In the genomic region with DNA sequence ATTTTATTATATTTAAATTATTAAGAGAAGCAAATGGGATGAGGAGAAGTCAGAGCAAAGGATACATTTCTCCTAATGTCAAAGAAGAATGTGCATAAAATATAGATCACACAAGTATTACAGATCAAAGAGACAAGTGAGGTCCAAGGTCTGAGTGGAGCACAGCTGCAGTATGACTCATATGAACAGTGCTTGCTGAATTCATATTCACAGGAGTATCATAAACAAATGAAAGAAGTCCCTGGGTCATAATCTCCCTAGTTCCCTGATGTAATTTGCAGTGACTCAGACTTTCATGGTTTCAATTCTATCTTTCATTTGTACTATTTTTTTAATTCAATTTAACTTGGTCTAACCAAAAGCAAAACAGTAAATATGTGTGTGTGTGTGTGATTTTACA, we compare ENCODE assay signal across 11 cellular contexts.
DNase-seq lines count a peak whose midpoint lies in the region; ATAC-seq and TF ChIP-seq lines count a peak whose summit lies in the region.
"Had no signal": no experiment of that assay in that cellular context is flagged by ENCODE, and none has a peak within 500 bp of the region (broad histone marks: within the 10 kb centered on the region; RNA-seq: fewer than 3 reads in every experiment).

No MANE protein-coding gene starts in this region.

- H3K4ac ChIP-seq in mesendoderm (ENCODE audit: low read depth, low read length), result no peak overlapping the region

- H3K4me3 Mint-ChIP-seq in activated naive CD4-positive, alpha-beta T cell treated with anti-CD3 and anti-CD28 coated beads, Interleukin-2, amount 10 ng/mL, durations not matched to agents 7 days and 5 days, result no peak overlapping the region
- H3K4me3 Mint-ChIP-seq: activated CD4-positive, alpha-beta T cell treated with anti-CD3 and anti-CD28 coated beads for 36 hours had no signal

- H3K4me1 ChIP-seq in mesendoderm (ENCODE audit: control insufficient read depth, low read depth, low read length), result no peaks in the 10 kb centered on the region
- H3K4me1 ChIP-seq in uterus, result no peaks in the 10 kb centered on the region

- H3K4me2 ChIP-seq in mesendoderm (ENCODE audit: low read length), result no peak overlapping the region
- H3K4me2 ChIP-seq: BLaER1 treated with 17β-estradiol and CSF1 and Interleukin-3, amounts not matched to agents 10 nM and 100 nM had no signal

- H3K9me3 ChIP-seq in uterus, result no peaks in the 10 kb centered on the region
- H3K9me3 ChIP-seq: BLaER1 treated with 17β-estradiol and CSF1 and Interleukin-3, amounts not matched to agents 10 nM and 100 nM had no signal

- H3K36me3 Mint-ChIP-seq in activated naive CD4-positive, alpha-beta T cell treated with anti-CD3 and anti-CD28 coated beads, Interleukin-2, amount 10 ng/mL, durations not matched to agents 7 days and 5 days, result no peaks in the 10 kb centered on the region
- H3K36me3 Mint-ChIP-seq: activated naive CD4-positive, alpha-beta T cell treated with anti-CD3 and anti-CD28 coated beads, Interleukin-2, amount 50 U/mL, for 72 hours had no signal

- no peak overlapping the region for H3K56ac ChIP-seq in mesendoderm (ENCODE audit: low read length)

- in situ Hi-C loops in astrocyte of the spinal cord (cut with HindIII; ENCODE audit: low sequenced_read_pairs), result no loop called here

- DNase-seq in AG08395 (ENCODE audit: low spot score), result peak; percentile 83
- DNase-seq in HS-5 (ENCODE audit: low read depth), result peak; percentile 71
- peak; percentile 94 for DNase-seq in astrocyte of the spinal cord (ENCODE audit: low read depth, low spot score)
- DNase-seq in kidney epithelial cell (ENCODE audit: low read depth), result peak; percentile 29
- DNase-seq in mesendoderm, result no peak
- no peak for DNase-seq in activated naive CD4-positive, alpha-beta T cell treated with anti-CD3 and anti-CD28 coated beads, Interleukin-2, amount 10 ng/mL, durations not matched to agents 7 days and 5 days
- no peak for DNase-seq in uterus
- DNase-seq: activated CD4-positive, alpha-beta T cell treated with anti-CD3 and anti-CD28 coated beads for 36 hours had no signal

- no peak overlapping the region for H2BK5ac ChIP-seq in mesendoderm (ENCODE audit: low read length)

- ATAC-seq in GM19324 (IDR thresholded peaks at IDR 0.05; ENCODE audit: low FRiP score, unreplicated experiment), result no peak
- ATAC-seq: activated CD4-positive, alpha-beta T cell treated with anti-CD3 and anti-CD28 coated beads for 36 hours had no signal

- no peak overlapping the region for H4K8ac ChIP-seq in mesendoderm (ENCODE audit: low read depth, low read length)

- H3K18ac ChIP-seq in mesendoderm (ENCODE audit: low read length), result no peak overlapping the region

- no peak overlapping the region for H3K4me3 ChIP-seq in astrocyte of the spinal cord (ENCODE audit: low read depth, low read length)
- no peak overlapping the region for H3K4me3 ChIP-seq in kidney epithelial cell (ENCODE audit: low read depth, low read length)
- no peak overlapping the region for H3K4me3 ChIP-seq in mesendoderm (ENCODE audit: low read length)
- H3K4me3 ChIP-seq in uterus, result no peak overlapping the region
- H3K4me3 ChIP-seq: BLaER1 treated with 17β-estradiol and CSF1 and Interleukin-3, amounts not matched to agents 10 nM and 100 nM had no signal

- H3K79me1 ChIP-seq in mesendoderm (ENCODE audit: low read length), result no peaks in the 10 kb centered on the region

- no peak for TF ChIP-seq CTCF in astrocyte of the spinal cord (IDR thresholded peaks at IDR 0.05; ENCODE audit: low read depth, low read length)
- TF ChIP-seq CTCF in kidney epithelial cell (IDR thresholded peaks at IDR 0.05; ENCODE audit: insufficient read depth, low read length, poor library complexity, severe bottlenecking), result no peak
- TF ChIP-seq CTCF in uterus (IDR thresholded peaks at IDR 0.05), result no peak

- no peak overlapping the region for H2AK5ac ChIP-seq in mesendoderm (ENCODE audit: low read length)

- CTCF ChIA-PET in activated naive CD4-positive, alpha-beta T cell treated with anti-CD3 and anti-CD28 coated beads, Interleukin-2, amount 10 ng/mL, durations not matched to agents 7 days and 5 days (lab: Charles Lee), result no interaction called here

- H3K27me3 ChIP-seq in kidney epithelial cell (ENCODE audit: control insufficient read depth, insufficient read depth, low read length) (no peaks in the 10 kb centered on the region), mesendoderm (ENCODE audit: insufficient read depth, low read length, poor library complexity) (no peaks in the 10 kb centered on the region), uterus (no peaks in the 10 kb centered on the region)
- H3K27me3 ChIP-seq: BLaER1 treated with 17β-estradiol and CSF1 and Interleukin-3, amounts not matched to agents 10 nM and 100 nM had no signal

- H3K4me1 Mint-ChIP-seq in activated naive CD4-positive, alpha-beta T cell treated with anti-CD3 and anti-CD28 coated beads, Interleukin-2, amount 10 ng/mL, durations not matched to agents 7 days and 5 days, result no peaks in the 10 kb centered on the region
- H3K4me1 Mint-ChIP-seq: activated CD4-positive, alpha-beta T cell treated with anti-CD3 and anti-CD28 coated beads for 36 hours had no signal

- H3K36me3 ChIP-seq in kidney epithelial cell (ENCODE audit: control insufficient read depth, insufficient read depth, low read length), result no peaks in the 10 kb centered on the region
- no peaks in the 10 kb centered on the region for H3K36me3 ChIP-seq in mesendoderm (ENCODE audit: control insufficient read depth, insufficient read depth, low read length)
- no peaks in the 10 kb centered on the region for H3K36me3 ChIP-seq in uterus
- H3K36me3 ChIP-seq: BLaER1 treated with 17β-estradiol and CSF1 and Interleukin-3, amounts not matched to agents 10 nM and 100 nM had no signal

- no peak overlapping the region for H2BK15ac ChIP-seq in mesendoderm (replicated peaks; ENCODE audit: low read depth)

- no peak overlapping the region for H3K27ac ChIP-seq in mesendoderm (ENCODE audit: low read depth, low read length)
- no peak overlapping the region for H3K27ac ChIP-seq in uterus
- H3K27ac ChIP-seq: BLaER1 treated with 17β-estradiol and CSF1 and Interleukin-3, amounts not matched to agents 10 nM and 100 nM had no signal

- H3K27me3 Mint-ChIP-seq in activated naive CD4-positive, alpha-beta T cell treated with anti-CD3 and anti-CD28 coated beads, Interleukin-2, amount 10 ng/mL, durations not matched to agents 7 days and 5 days, result no peaks in the 10 kb centered on the region
- H3K27me3 Mint-ChIP-seq: activated CD4-positive, alpha-beta T cell treated with anti-CD3 and anti-CD28 coated beads for 36 hours had no signal

- H3K23ac ChIP-seq in mesendoderm (ENCODE audit: low read length), result no peak overlapping the region

- H3K27ac Mint-ChIP-seq in activated naive CD4-positive, alpha-beta T cell treated with anti-CD3 and anti-CD28 coated beads, Interleukin-2, amount 10 ng/mL, durations not matched to agents 7 days and 5 days, result no peak overlapping the region
- H3K27ac Mint-ChIP-seq: activated CD4-positive, alpha-beta T cell treated with anti-CD3 and anti-CD28 coated beads for 36 hours; activated naive CD4-positive, alpha-beta T cell treated with anti-CD3 and anti-CD28 coated beads, Interleukin-2, amount 50 U/mL, for 72 hours had no signal

- H3K79me2 ChIP-seq in mesendoderm (ENCODE audit: control insufficient read depth, insufficient read depth, low read length), result no peaks in the 10 kb centered on the region

- TF ChIP-seq POLR2A in uterus (IDR thresholded peaks at IDR 0.05), result no peak

- H3K9me3 Mint-ChIP-seq in activated naive CD4-positive, alpha-beta T cell treated with anti-CD3 and anti-CD28 coated beads, Interleukin-2, amount 10 ng/mL, durations not matched to agents 7 days and 5 days, result peaks cover 16% of the 10 kb centered on the region

- intact Hi-C loops in uterus (cut with DNase I; ENCODE audit: low total_unique reads), result no loop called here

- H4K5ac ChIP-seq in mesendoderm (ENCODE audit: low read length), result no peak overlapping the region

- H2BK120ac ChIP-seq in mesendoderm (ENCODE audit: low read depth, low read length), result no peak overlapping the region

- H3K9ac ChIP-seq in mesendoderm (ENCODE audit: low read length), result no peak overlapping the region
- H3K9ac ChIP-seq: BLaER1 treated with 17β-estradiol and CSF1 and Interleukin-3, amounts not matched to agents 10 nM and 100 nM had no signal

Comparison
In these comparisons a context has a peak if more than half of its experiments do, and no peak if none do; other contexts are left out.
1. DNase-seq: peak in AG08395 (single experiment), HS-5 (single experiment), astrocyte of the spinal cord (single experiment) and kidney epithelial cell (single experiment); none in mesendoderm (single experiment), activated naive CD4-positive, alpha-beta T cell treated with anti-CD3 and anti-CD28 coated beads, Interleukin-2, amount 10 ng/mL, durations not matched to agents 7 days and 5 days (single experiment) and uterus (0 of 2).